In genomic region chr5:73288803-73289720, GRCh38 we compare ENCODE assay signal across 14 cellular contexts.
"Had no signal": no experiment of that assay in that cellular context is flagged by ENCODE, and none has a peak within 500 bp of the region (broad histone marks: within the 10 kb centered on the region; RNA-seq: fewer than 3 reads in every experiment).

No MANE protein-coding gene starts in this region.

- H3K36me3 ChIP-seq: pancreas had no signal

- H3K9me3 ChIP-seq: pancreas, testis had no signal

- H3K4me1 ChIP-seq: pancreas, testis had no signal

- H3K4me3 ChIP-seq: coronary artery, pancreas, testis had no signal

- H3K36me3 Mint-ChIP-seq: mesothelial cell of epicardium had no signal

- H3K9me3 Mint-ChIP-seq: activated T-helper 17 cell treated with anti-CD3 and anti-CD28 coated beads, Interleukin-2, amount 50 U/mL, for 72 hours; mesothelial cell of epicardium had no signal

- H3K4me3 Mint-ChIP-seq: activated naive CD4-positive, alpha-beta T cell treated with anti-CD3 and anti-CD28 coated beads for 36 hours; activated T-helper 17 cell treated with anti-CD3 and anti-CD28 coated beads, Interleukin-2, amount 50 U/mL, for 72 hours; mesothelial cell of epicardium; stimulated activated naive CD8-positive, alpha-beta T cell treated with anti-CD3 and anti-CD28 coated beads, Interleukin-15, amount 100 ng/mL, for 72 hours had no signal

- H3K27ac ChIP-seq: coronary artery, epithelial cell of prostate, pancreas, testis had no signal

- DNase-seq: activated CD4-positive, alpha-beta T cell treated with anti-CD3 and anti-CD28 coated beads, Interleukin-2, amount 50 U/mL, for 1 hour; activated naive CD4-positive, alpha-beta T cell treated with anti-CD3 and anti-CD28 coated beads for 36 hours; activated T-cell treated with anti-CD3 and anti-CD28 coated beads for 4 hours; caudate nucleus; effector CD4-positive, alpha-beta T cell; kidney glomerular epithelial cell; pancreas; stimulated activated CD4-positive, alpha-beta T cell treated with anti-CD3 and anti-CD28 coated beads, Interleukin-4, amount 100 ng/mL, for 1 hour; stimulated activated naive CD8-positive, alpha-beta T cell treated with anti-CD3 and anti-CD28 coated beads, Interleukin-15, amount 100 ng/mL, for 72 hours; testis had no signal

- H3K27me3 ChIP-seq: pancreas, testis had no signal

- H3K27ac Mint-ChIP-seq: activated naive CD4-positive, alpha-beta T cell treated with anti-CD3 and anti-CD28 coated beads for 36 hours; activated T-helper 17 cell treated with anti-CD3 and anti-CD28 coated beads, Interleukin-2, amount 50 U/mL, for 72 hours; mesothelial cell of epicardium; stimulated activated naive CD8-positive, alpha-beta T cell treated with anti-CD3 and anti-CD28 coated beads, Interleukin-15, amount 100 ng/mL, for 72 hours had no signal

- H3K4me1 Mint-ChIP-seq: activated T-helper 17 cell treated with anti-CD3 and anti-CD28 coated beads, Interleukin-2, amount 50 U/mL, for 72 hours; stimulated activated naive CD8-positive, alpha-beta T cell treated with anti-CD3 and anti-CD28 coated beads, Interleukin-15, amount 100 ng/mL, for 72 hours had no signal

- ATAC-seq: activated T-helper 17 cell treated with anti-CD3 and anti-CD28 coated beads, Interleukin-2, amount 50 U/mL, for 72 hours; pancreas; stimulated activated naive CD8-positive, alpha-beta T cell treated with anti-CD3 and anti-CD28 coated beads, Interleukin-15, amount 100 ng/mL, for 72 hours had no signal
